ENCODE assay signal across 1 cellular context in genomic region chr9:122991370-122991830, GRCh38.
TF ChIP-seq lines count a peak whose summit lies in the region.

No MANE protein-coding gene starts in this region.

TF ChIP-seq in HepG2, 621 proteins besides CTCF, POLR2A, EP300 and RAD21 (continued from another document):
- TF ChIP-seq, protein P1, sequence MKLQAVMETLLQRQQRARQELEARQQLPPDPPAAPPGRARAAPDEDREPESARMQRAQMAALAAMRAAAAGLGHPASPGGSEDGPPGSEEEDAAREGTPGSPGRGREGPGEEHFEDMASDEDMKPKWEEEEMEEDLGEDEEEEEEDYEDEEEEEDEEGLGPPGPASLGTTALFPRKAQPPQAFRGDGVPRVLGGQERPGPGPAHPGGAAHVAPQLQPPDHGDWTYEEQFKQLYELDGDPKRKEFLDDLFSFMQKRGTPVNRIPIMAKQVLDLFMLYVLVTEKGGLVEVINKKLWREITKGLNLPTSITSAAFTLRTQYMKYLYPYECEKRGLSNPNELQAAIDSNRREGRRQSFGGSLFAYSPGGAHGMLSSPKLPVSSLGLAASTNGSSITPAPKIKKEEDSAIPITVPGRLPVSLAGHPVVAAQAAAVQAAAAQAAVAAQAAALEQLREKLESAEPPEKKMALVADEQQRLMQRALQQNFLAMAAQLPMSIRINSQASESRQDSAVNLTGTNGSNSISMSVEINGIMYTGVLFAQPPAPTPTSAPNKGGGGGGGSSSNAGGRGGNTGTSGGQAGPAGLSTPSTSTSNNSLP (IDR thresholded peaks at IDR 0.05; ENCODE audit: low read depth, low read length) = 0 out of 2 replicates have a peak, but pooled peaks have one; percentile 45
- no peak for TF ChIP-seq ZNF674 (CRISPR knock-in tag; IDR thresholded peaks at IDR 0.05; ENCODE audit: low read depth)
- TF ChIP-seq MIXL1 (CRISPR knock-in tag; IDR thresholded peaks at IDR 0.05) = peak; percentile 58; the same call in 1 of the 2 replicates
- TF ChIP-seq STAG1 (CRISPR knock-in tag; IDR thresholded peaks at IDR 0.05) = peak; percentile 62
- no peak for TF ChIP-seq ZNF232 (CRISPR knock-in tag; IDR thresholded peaks at IDR 0.05; ENCODE audit: borderline replicate concordance)
- TF ChIP-seq FOSL2 (CRISPR knock-in tag; IDR thresholded peaks at IDR 0.05) = peak; percentile 37; the same call in 1 of the 2 replicates
- no peak for TF ChIP-seq ZNF143 (CRISPR knock-in tag; IDR thresholded peaks at IDR 0.05)
- TF ChIP-seq SMC3 (IDR thresholded peaks at IDR 0.05; ENCODE audit: low read length) = peak; percentile 70
TF ChIP-seq in HepG2: peak in this region for 5.
